In genomic region chr15:55443141-55443540, GRCh38 we compare ENCODE assay signal across 2 cellular contexts. TPM values are rescaled to one million over a fixed set of nuclear protein-coding genes. Genes with fewer than 3 reads are reported as not detected.
"Had no signal": no experiment of that assay in that cellular context is flagged by ENCODE, and none has a peak within 500 bp of the region (broad histone marks: within the 10 kb centered on the region; RNA-seq: fewer than 3 reads in every experiment).

No MANE protein-coding gene starts in this region.

RNA-seq across cellular contexts. Expression of gene PIERCE2, which starts 34.8 kb away (rescaled TPM):
- total RNA-seq: Peyer's patch, SJSA1 had no signal
